1 cellular context compared by ENCODE assay signal in genomic region chr19:40605201-40605971, GRCh38.
TF ChIP-seq lines count a peak whose summit lies in the region.

No MANE protein-coding gene starts in this region.

TF ChIP-seq in HepG2, 621 proteins besides CTCF, POLR2A, EP300 and RAD21 (continued from another document and continues in another):
- TF ChIP-seq ZBTB4 (CRISPR knock-in tag; IDR thresholded peaks at IDR 0.05; ENCODE audit: borderline replicate concordance) (0 out of 2 replicates have a peak, but pooled peaks have one; percentile 1), ZNF724P (CRISPR knock-in tag; IDR thresholded peaks at IDR 0.05; ENCODE audit: borderline replicate concordance) (peak; percentile 72; the same call in 1 of the 2 replicates), FOXJ3 (CRISPR knock-in tag; IDR thresholded peaks at IDR 0.05; ENCODE audit: borderline replicate concordance) (no peak), RBAK (CRISPR knock-in tag; IDR thresholded peaks at IDR 0.05) (no peak), HDAC2 (CRISPR knock-in tag; IDR thresholded peaks at IDR 0.05) (0 out of 2 replicates have a peak, but pooled peaks have one; percentile 18), ZNF777 (CRISPR knock-in tag; IDR thresholded peaks at IDR 0.05) (peak; percentile 85), ZSCAN9 (CRISPR knock-in tag; IDR thresholded peaks at IDR 0.05; ENCODE audit: borderline replicate concordance) (0 out of 2 replicates have a peak, but pooled peaks have one; percentile 57), ZNF780A (CRISPR knock-in tag; IDR thresholded peaks at IDR 0.05) (0 out of 2 replicates have a peak, but pooled peaks have one; percentile 58), ZNF788 (CRISPR knock-in tag; IDR thresholded peaks at IDR 0.05; ENCODE audit: borderline replicate concordance) (0 out of 2 replicates have a peak, but pooled peaks have one; percentile 23), PCBP1 (IDR thresholded peaks at IDR 0.05; ENCODE audit: borderline replicate concordance, low read depth, low read length) (0 out of 2 replicates have a peak, but pooled peaks have one; percentile 2), ZNF839 (CRISPR knock-in tag; IDR thresholded peaks at IDR 0.05; ENCODE audit: borderline replicate concordance) (0 out of 2 replicates have a peak, but pooled peaks have one; percentile 24), MTA1 (CRISPR knock-in tag; IDR thresholded peaks at IDR 0.05; ENCODE audit: borderline replicate concordance) (peak; percentile 35; the same call in 1 of the 2 replicates), STAG1 (CRISPR knock-in tag; IDR thresholded peaks at IDR 0.05) (peak; percentile 41), PAX8 (CRISPR knock-in tag; IDR thresholded peaks at IDR 0.05; ENCODE audit: borderline replicate concordance) (0 out of 2 replicates have a peak, but pooled peaks have one; percentile 72), FOXO4 (CRISPR knock-in tag; conservative IDR thresholded peaks at IDR 0.05) (0 out of 2 replicates have a peak, but pooled peaks have one; percentile 78), RXRA (CRISPR knock-in tag; IDR thresholded peaks at IDR 0.05) (peak; percentile 27; the same call in 1 of the 2 replicates), ZNF333 (CRISPR knock-in tag; IDR thresholded peaks at IDR 0.05; ENCODE audit: borderline replicate concordance) (no peak), ZBTB42 (CRISPR knock-in tag; IDR thresholded peaks at IDR 0.05) (0 out of 2 replicates have a peak, but pooled peaks have one; percentile 47), KMT2B (CRISPR knock-in tag; IDR thresholded peaks at IDR 0.05) (no peak), ZNF562 (CRISPR knock-in tag; IDR thresholded peaks at IDR 0.05; ENCODE audit: borderline replicate concordance) (peak; percentile 59; the same call in 1 of the 2 replicates), ZNF883 (CRISPR knock-in tag; IDR thresholded peaks at IDR 0.05; ENCODE audit: not compliant biosample characterization) (no peak), RBFOX2 (IDR thresholded peaks at IDR 0.05; ENCODE audit: low read depth, low read length) (peak; percentile 53), HDAC1 (CRISPR knock-in tag; IDR thresholded peaks at IDR 0.05) (peak; percentile 8; the same call in 1 of the 2 replicates), E2F5 (CRISPR knock-in tag; conservative IDR thresholded peaks at IDR 0.05) (0 out of 2 replicates have a peak, but pooled peaks have one; percentile 37), CBX2 (IDR thresholded peaks at IDR 0.05; ENCODE audit: low read depth, low read length) (no peak), CBX2 (CRISPR knock-in tag; IDR thresholded peaks at IDR 0.05; ENCODE audit: low read depth) (0 out of 2 replicates have a peak, but pooled peaks have one; percentile 61), MAX (IDR thresholded peaks at IDR 0.05) (peak; percentile 90), DBP (CRISPR knock-in tag; IDR thresholded peaks at IDR 0.05; ENCODE audit: not compliant biosample characterization) (no peak), SP140L (CRISPR knock-in tag; IDR thresholded peaks at IDR 0.05; ENCODE audit: borderline replicate concordance) (no peak), ZNF101 (CRISPR knock-in tag; IDR thresholded peaks at IDR 0.05; ENCODE audit: borderline replicate concordance, low read depth) (peak; percentile 32; the same call in 1 of the 2 replicates), ZC3H4 (CRISPR knock-in tag; IDR thresholded peaks at IDR 0.05; ENCODE audit: borderline replicate concordance) (no peak), MATR3 (CRISPR knock-in tag; IDR thresholded peaks at IDR 0.05) (no peak), FOXC1 (CRISPR knock-in tag; IDR thresholded peaks at IDR 0.05; ENCODE audit: borderline replicate concordance) (peak; percentile 54; the same call in 1 of the 2 replicates), SAP130 (CRISPR knock-in tag; IDR thresholded peaks at IDR 0.05; ENCODE audit: low read depth) (peak; percentile 56), MYC (CRISPR knock-in tag; IDR thresholded peaks at IDR 0.05; ENCODE audit: borderline replicate concordance) (peak; percentile 63; the same call in 1 of the 2 replicates), TFAP4 (IDR thresholded peaks at IDR 0.05; ENCODE audit: borderline replicate concordance, low read depth) (0 out of 2 replicates have a peak, but pooled peaks have one; percentile 32), ZNF260 (CRISPR knock-in tag; IDR thresholded peaks at IDR 0.05; ENCODE audit: borderline replicate concordance, low read depth) (0 out of 2 replicates have a peak, but pooled peaks have one; percentile 19), HMGXB4 (CRISPR knock-in tag; IDR thresholded peaks at IDR 0.05; ENCODE audit: borderline replicate concordance in 1 of 2, low read depth in 1 of 2) (peak in 1 of 2 experiments; percentile 64; a peak in 2 of 4 replicates), ZNF263 (CRISPR knock-in tag; IDR thresholded peaks at IDR 0.05) (peak; percentile 61; the same call in 1 of the 2 replicates), ERF (CRISPR knock-in tag; IDR thresholded peaks at IDR 0.05) (0 out of 2 replicates have a peak, but pooled peaks have one; percentile 15), ZNF160 (CRISPR knock-in tag; IDR thresholded peaks at IDR 0.05) (0 out of 2 replicates have a peak, but pooled peaks have one; percentile 23), NONO (IDR thresholded peaks at IDR 0.05) (no peak), NONO (CRISPR knock-in tag; conservative IDR thresholded peaks at IDR 0.05) (0 out of 2 replicates have a peak, but pooled peaks have one; percentile 28), ZNF749 (CRISPR knock-in tag; IDR thresholded peaks at IDR 0.05; ENCODE audit: borderline replicate concordance) (0 out of 2 replicates have a peak, but pooled peaks have one; percentile 19), ZBTB14 (CRISPR knock-in tag; IDR thresholded peaks at IDR 0.05) (peak; percentile 96), EED (CRISPR knock-in tag; IDR thresholded peaks at IDR 0.05) (no peak), MXI1 (IDR thresholded peaks at IDR 0.05; ENCODE audit: borderline replicate concordance, low read depth, low read length) (peak; percentile 37; the same call in 1 of the 3 replicates), BATF2 (CRISPR knock-in tag; IDR thresholded peaks at IDR 0.05) (0 out of 2 replicates have a peak, but pooled peaks have one; percentile 59), ETV5 (CRISPR knock-in tag; IDR thresholded peaks at IDR 0.05; ENCODE audit: borderline replicate concordance) (peak; percentile 43; the same call in 1 of the 2 replicates), SIN3A (IDR thresholded peaks at IDR 0.05; ENCODE audit: borderline replicate concordance, low read depth, low read length) (no peak), ZNF652 (CRISPR knock-in tag; IDR thresholded peaks at IDR 0.05; ENCODE audit: borderline replicate concordance, low read depth) (peak; percentile 57; the same call in 1 of the 2 replicates), ZNF552 (CRISPR knock-in tag; IDR thresholded peaks at IDR 0.05; ENCODE audit: borderline replicate concordance) (peak; percentile 80; the same call in 1 of the 2 replicates), ZMYM2 (CRISPR knock-in tag; IDR thresholded peaks at IDR 0.05) (no peak; the same call in 1 of the 2 replicates), ZNF639 (CRISPR knock-in tag; conservative IDR thresholded peaks at IDR 0.05) (0 out of 2 replicates have a peak, but pooled peaks have one; percentile 44)
